In genomic region chr9:109411818-109412352, GRCh38 we compare ENCODE assay signal across 1 cellular context.
TF ChIP-seq lines count a peak whose summit lies in the region.

No MANE protein-coding gene starts in this region.

TF ChIP-seq in HepG2, 621 proteins besides CTCF, POLR2A, EP300 and RAD21 (continued from another document):
- peak; percentile 42; the same call in 1 of the 2 replicates for TF ChIP-seq STAG1 (CRISPR knock-in tag; IDR thresholded peaks at IDR 0.05)
TF ChIP-seq in HepG2: peak in this region for 1.
